Comparison of ENCODE assay signal across 1 cellular context in genomic region chr14:69767369-69767999, GRCh38.
TF ChIP-seq lines count a peak whose summit lies in the region.

No MANE protein-coding gene starts in this region.

TF ChIP-seq in HEK293, 187 proteins besides CTCF, POLR2A, EP300 and RAD21 (continued from another document and continues in another):
- no peak for TF ChIP-seq ZNF776 (tag by site-specific recombination; IDR thresholded peaks at IDR 0.05; ENCODE audit: borderline replicate concordance)
- no peak for TF ChIP-seq ZNF624 (tag by site-specific recombination; IDR thresholded peaks at IDR 0.05)
- no peak; the same call in 1 of the 2 replicates for TF ChIP-seq ZNF501 (tag by site-specific recombination; IDR thresholded peaks at IDR 0.05)
- no peak for TF ChIP-seq KLF17 (tag by site-specific recombination; IDR thresholded peaks at IDR 0.05)
- no peak for TF ChIP-seq ZNF433 (tag by site-specific recombination; IDR thresholded peaks at IDR 0.05; ENCODE audit: low read depth)
- no peak for TF ChIP-seq ZNF19 (tag by site-specific recombination; IDR thresholded peaks at IDR 0.05; ENCODE audit: low read depth)
- no peak for TF ChIP-seq MZF1 (tag by site-specific recombination; IDR thresholded peaks at IDR 0.05; ENCODE audit: borderline replicate concordance)
- no peak for TF ChIP-seq ZNF558 (tag by site-specific recombination; IDR thresholded peaks at IDR 0.05)
- no peak for TF ChIP-seq ZNF404 (tag by site-specific recombination; IDR thresholded peaks at IDR 0.05)
- TF ChIP-seq SP3 (tag by site-specific recombination; IDR thresholded peaks at IDR 0.05), result no peak
- TF ChIP-seq ZBTB11 (tag by site-specific recombination; conservative IDR thresholded peaks at IDR 0.05; ENCODE audit: low read depth), result no peak
- TF ChIP-seq REPIN1 (tag by site-specific recombination; IDR thresholded peaks at IDR 0.05; ENCODE audit: low read depth), result no peak
- TF ChIP-seq ZNF660 (tag by site-specific recombination; IDR thresholded peaks at IDR 0.05), result no peak
- TF ChIP-seq ZNF560 (tag by site-specific recombination; IDR thresholded peaks at IDR 0.05; ENCODE audit: borderline replicate concordance), result no peak
- no peak for TF ChIP-seq IKZF3 (tag by site-specific recombination; IDR thresholded peaks at IDR 0.05)
- TF ChIP-seq ZNF155 (tag by site-specific recombination; IDR thresholded peaks at IDR 0.05), result no peak
- TF ChIP-seq OVOL3 (tag by site-specific recombination; IDR thresholded peaks at IDR 0.05), result 0 out of 2 replicates have a peak, but pooled peaks have one; percentile 7
- TF ChIP-seq KLF8 (tag by site-specific recombination; IDR thresholded peaks at IDR 0.05), result no peak; the same call in 1 of the 2 replicates
- no peak for TF ChIP-seq ZBTB6 (tag by site-specific recombination; IDR thresholded peaks at IDR 0.05)
- TF ChIP-seq ZNF26 (tag by site-specific recombination; IDR thresholded peaks at IDR 0.05), result no peak
- TF ChIP-seq ZBTB10 (tag by site-specific recombination; IDR thresholded peaks at IDR 0.05), result peak; percentile 55; the same call in 1 of the 2 replicates
- TF ChIP-seq ZNF658 (tag by site-specific recombination; IDR thresholded peaks at IDR 0.05), result no peak
- no peak for TF ChIP-seq ZBTB49 (tag by site-specific recombination; IDR thresholded peaks at IDR 0.05; ENCODE audit: low read depth)
- TF ChIP-seq ZNF416 (tag by site-specific recombination; IDR thresholded peaks at IDR 0.05), result no peak
- TF ChIP-seq GLIS1 (tag by site-specific recombination; IDR thresholded peaks at IDR 0.05), result no peak
- no peak for TF ChIP-seq INSM2 (tag by site-specific recombination; IDR thresholded peaks at IDR 0.05)
- no peak for TF ChIP-seq ATF2 (tag by site-specific recombination; IDR thresholded peaks at IDR 0.05; ENCODE audit: low read depth)
- TF ChIP-seq ZIC2 (tag by site-specific recombination; IDR thresholded peaks at IDR 0.05), result no peak; the same call in 1 of the 2 replicates
- TF ChIP-seq ZNF211 (tag by site-specific recombination; IDR thresholded peaks at IDR 0.05; ENCODE audit: low read depth), result no peak
- no peak for TF ChIP-seq ZNF133 (tag by site-specific recombination; IDR thresholded peaks at IDR 0.05)
- peak; percentile 63 for TF ChIP-seq ZSCAN30 (tag by site-specific recombination; IDR thresholded peaks at IDR 0.05)
- TF ChIP-seq HOXD13 (CRISPR knock-in tag; IDR thresholded peaks at IDR 0.05; ENCODE audit: borderline replicate concordance), result no peak
- no peak for TF ChIP-seq ZNF571 (tag by site-specific recombination; IDR thresholded peaks at IDR 0.05)
- no peak for TF ChIP-seq SCRT1 (tag by site-specific recombination; IDR thresholded peaks at IDR 0.05; ENCODE audit: borderline replicate concordance)
- no peak for TF ChIP-seq ZNF791 (tag by site-specific recombination; IDR thresholded peaks at IDR 0.05)
- no peak for TF ChIP-seq ZNF121 (tag by site-specific recombination; IDR thresholded peaks at IDR 0.05)
- TF ChIP-seq ZNF555 (tag by site-specific recombination; conservative IDR thresholded peaks at IDR 0.05), result no peak
- no peak for TF ChIP-seq ZNF169 (tag by site-specific recombination; IDR thresholded peaks at IDR 0.05)
- no peak for TF ChIP-seq RBAK (tag by site-specific recombination; IDR thresholded peaks at IDR 0.05)
- TF ChIP-seq ZNF354C (tag by site-specific recombination; IDR thresholded peaks at IDR 0.05; ENCODE audit: borderline replicate concordance, low read depth), result no peak
- no peak for TF ChIP-seq TRIM28 (IDR thresholded peaks at IDR 0.05; ENCODE audit: borderline replicate concordance, low read length)
- TF ChIP-seq ZBTB20 (tag by site-specific recombination; IDR thresholded peaks at IDR 0.05), result no peak
- TF ChIP-seq ZNF692 (tag by site-specific recombination; IDR thresholded peaks at IDR 0.05), result no peak
- no peak for TF ChIP-seq ZNF366 (tag by site-specific recombination; conservative IDR thresholded peaks at IDR 0.05)
- TF ChIP-seq ZBTB44 (tag by site-specific recombination; IDR thresholded peaks at IDR 0.05), result no peak
